Comparison of ENCODE assay signal across 1 cellular context in the genomic region with DNA sequence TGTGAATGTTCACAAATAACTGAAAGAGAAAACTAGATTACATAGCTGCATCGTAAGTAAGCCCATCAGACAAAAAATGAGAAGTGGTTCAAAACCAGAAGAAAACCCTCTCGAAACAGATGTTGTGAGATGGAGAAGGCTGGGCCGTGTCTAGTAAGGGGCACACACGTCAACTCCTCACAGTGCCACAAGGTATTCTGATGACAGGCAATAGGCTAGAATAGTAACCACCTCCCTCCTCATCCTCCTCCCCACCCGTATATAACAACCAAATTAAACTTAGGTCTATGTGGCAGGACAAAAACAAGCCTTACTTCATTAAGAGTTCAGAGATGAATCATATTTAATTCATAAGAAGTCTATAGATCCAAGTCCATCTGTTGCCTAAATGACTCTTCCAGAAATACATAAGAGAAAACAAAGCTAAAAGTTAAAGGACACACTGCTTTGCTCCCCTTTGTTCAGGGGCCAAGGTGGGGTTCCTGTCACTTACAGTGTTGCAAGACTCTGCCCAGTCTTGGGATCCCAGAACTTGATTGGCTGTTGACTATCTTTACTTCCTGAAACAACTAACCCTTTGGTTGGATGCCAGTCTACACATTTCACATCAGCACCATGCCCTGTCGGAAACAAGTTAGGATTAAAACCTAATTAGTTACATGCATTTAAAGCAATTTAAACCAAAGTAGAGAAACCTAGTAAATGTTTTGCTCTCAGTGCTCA.
TF ChIP-seq lines count a peak whose summit lies in the region.

No MANE protein-coding gene starts in this region.

TF ChIP-seq in GM23338, 12 proteins besides CTCF, POLR2A, EP300 and RAD21:
- TF ChIP-seq JUNB (IDR thresholded peaks at IDR 0.05; ENCODE audit: unreplicated experiment) (no peak), ZNF114 (CRISPR knock-in tag; IDR thresholded peaks at IDR 0.05) (no peak), REST (IDR thresholded peaks at IDR 0.05; ENCODE audit: unreplicated experiment) (no peak), ZNF331 (CRISPR knock-in tag; IDR thresholded peaks at IDR 0.05; ENCODE audit: low read depth) (no peak), POLR2AphosphoS5 (IDR thresholded peaks at IDR 0.05; ENCODE audit: low read depth) (no peak), ETS1 (IDR thresholded peaks at IDR 0.05) (no peak), EZH2phosphoT487 (IDR thresholded peaks at IDR 0.05; ENCODE audit: unreplicated experiment) (no peak), NANOG (IDR thresholded peaks at IDR 0.05; ENCODE audit: borderline replicate concordance) (no peak), CREB1 (CRISPR knock-in tag; IDR thresholded peaks at IDR 0.05; ENCODE audit: low read depth) (no peak)
- TF ChIP-seq, protein P1, sequence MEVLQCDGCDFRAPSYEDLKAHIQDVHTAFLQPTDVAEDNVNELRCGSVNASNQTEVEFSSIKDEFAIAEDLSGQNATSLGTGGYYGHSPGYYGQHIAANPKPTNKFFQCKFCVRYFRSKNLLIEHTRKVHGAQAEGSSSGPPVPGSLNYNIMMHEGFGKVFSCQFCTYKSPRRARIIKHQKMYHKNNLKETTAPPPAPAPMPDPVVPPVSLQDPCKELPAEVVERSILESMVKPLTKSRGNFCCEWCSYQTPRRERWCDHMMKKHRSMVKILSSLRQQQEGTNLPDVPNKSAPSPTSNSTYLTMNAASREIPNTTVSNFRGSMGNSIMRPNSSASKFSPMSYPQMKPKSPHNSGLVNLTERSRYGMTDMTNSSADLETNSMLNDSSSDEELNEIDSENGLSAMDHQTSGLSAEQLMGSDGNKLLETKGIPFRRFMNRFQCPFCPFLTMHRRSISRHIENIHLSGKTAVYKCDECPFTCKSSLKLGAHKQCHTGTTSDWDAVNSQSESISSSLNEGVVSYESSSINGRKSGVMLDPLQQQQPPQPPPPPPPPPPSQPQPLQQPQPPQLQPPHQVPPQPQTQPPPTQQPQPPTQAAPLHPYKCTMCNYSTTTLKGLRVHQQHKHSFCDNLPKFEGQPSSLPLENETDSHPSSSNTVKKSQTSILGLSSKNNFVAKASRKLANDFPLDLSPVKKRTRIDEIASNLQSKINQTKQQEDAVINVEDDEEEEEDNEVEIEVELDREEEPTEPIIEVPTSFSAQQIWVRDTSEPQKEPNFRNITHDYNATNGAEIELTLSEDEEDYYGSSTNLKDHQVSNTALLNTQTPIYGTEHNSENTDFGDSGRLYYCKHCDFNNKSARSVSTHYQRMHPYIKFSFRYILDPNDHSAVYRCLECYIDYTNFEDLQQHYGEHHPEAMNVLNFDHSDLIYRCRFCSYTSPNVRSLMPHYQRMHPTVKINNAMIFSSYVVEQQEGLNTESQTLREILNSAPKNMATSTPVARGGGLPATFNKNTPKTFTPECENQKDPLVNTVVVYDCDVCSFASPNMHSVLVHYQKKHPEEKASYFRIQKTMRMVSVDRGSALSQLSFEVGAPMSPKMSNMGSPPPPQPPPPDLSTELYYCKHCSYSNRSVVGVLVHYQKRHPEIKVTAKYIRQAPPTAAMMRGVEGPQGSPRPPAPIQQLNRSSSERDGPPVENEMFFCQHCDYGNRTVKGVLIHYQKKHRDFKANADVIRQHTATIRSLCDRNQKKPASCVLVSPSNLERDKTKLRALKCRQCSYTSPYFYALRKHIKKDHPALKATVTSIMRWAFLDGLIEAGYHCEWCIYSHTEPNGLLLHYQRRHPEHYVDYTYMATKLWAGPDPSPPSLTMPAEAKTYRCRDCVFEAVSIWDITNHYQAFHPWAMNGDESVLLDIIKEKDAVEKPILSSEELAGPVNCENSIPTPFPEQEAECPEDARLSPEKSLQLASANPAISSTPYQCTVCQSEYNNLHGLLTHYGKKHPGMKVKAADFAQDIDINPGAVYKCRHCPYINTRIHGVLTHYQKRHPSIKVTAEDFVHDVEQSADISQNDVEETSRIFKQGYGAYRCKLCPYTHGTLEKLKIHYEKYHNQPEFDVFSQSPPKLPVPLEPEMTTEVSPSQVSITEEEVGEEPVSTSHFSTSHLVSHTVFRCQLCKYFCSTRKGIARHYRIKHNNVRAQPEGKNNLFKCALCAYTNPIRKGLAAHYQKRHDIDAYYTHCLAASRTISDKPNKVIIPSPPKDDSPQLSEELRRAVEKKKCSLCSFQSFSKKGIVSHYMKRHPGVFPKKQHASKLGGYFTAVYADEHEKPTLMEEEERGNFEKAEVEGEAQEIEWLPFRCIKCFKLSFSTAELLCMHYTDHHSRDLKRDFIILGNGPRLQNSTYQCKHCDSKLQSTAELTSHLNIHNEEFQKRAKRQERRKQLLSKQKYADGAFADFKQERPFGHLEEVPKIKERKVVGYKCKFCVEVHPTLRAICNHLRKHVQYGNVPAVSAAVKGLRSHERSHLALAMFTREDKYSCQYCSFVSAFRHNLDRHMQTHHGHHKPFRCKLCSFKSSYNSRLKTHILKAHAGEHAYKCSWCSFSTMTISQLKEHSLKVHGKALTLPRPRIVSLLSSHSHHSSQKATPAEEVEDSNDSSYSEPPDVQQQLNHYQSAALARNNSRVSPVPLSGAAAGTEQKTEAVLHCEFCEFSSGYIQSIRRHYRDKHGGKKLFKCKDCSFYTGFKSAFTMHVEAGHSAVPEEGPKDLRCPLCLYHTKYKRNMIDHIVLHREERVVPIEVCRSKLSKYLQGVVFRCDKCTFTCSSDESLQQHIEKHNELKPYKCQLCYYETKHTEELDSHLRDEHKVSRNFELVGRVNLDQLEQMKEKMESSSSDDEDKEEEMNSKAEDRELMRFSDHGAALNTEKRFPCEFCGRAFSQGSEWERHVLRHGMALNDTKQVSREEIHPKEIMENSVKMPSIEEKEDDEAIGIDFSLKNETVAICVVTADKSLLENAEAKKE (CRISPR knock-in tag; IDR thresholded peaks at IDR 0.05), result no peak
